ENCODE assay signal across 20 cellular contexts in the genomic region with DNA sequence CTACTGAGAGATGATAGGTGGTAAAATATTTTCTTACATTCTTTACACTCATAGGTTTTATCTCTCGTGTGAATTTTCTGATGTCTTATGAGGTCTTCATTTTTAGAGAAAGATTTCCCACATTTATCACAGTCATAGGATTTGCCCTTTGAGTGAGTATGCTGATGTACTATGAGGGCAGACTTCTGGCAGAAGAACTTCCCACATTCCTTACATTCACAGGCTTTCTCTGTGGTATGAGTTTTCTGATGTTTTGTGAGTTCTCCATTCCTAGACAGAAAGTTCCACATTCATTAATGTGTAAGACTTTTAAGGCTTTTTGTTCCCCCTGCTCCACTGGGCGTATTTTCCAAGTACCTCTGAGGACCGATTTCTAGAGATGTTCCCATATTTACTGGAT. TPM values are rescaled to one million over a fixed set of nuclear protein-coding genes. Genes with fewer than 3 reads are reported as not detected.
DNase-seq lines count a peak whose midpoint lies in the region; ATAC-seq, FAIRE-seq and TF ChIP-seq lines count a peak whose summit lies in the region.
"Had no signal": no experiment of that assay in that cellular context is flagged by ENCODE, and none has a peak within 500 bp of the region (broad histone marks: within the 10 kb centered on the region; RNA-seq: fewer than 3 reads in every experiment).

No MANE protein-coding gene starts in this region.

- peak overlapping the region; percentile 69 for H3K27ac Mint-ChIP-seq in Caco-2 (ENCODE audit: unreplicated experiment)
- no peak overlapping the region for H3K27ac Mint-ChIP-seq in endothelial cell (ENCODE audit: unreplicated experiment)
- peak overlapping the region; percentile 16 for H3K27ac Mint-ChIP-seq in neural progenitor cell
- H3K27ac Mint-ChIP-seq: B cell; CD4-positive, alpha-beta T cell; GM23338 had no signal

- DNase-seq in Caco-2 (no peak), RCC 7860 (ENCODE audit: low spot score) (peak; percentile 38), endothelial cell (ENCODE audit: low spot score) (no peak), neural progenitor cell (ENCODE audit: low spot score) (no peak), AG08395 (ENCODE audit: low spot score) (no peak), GM19238 (ENCODE audit: insufficient read length, low spot score) (no peak), spleen (no peak)
- DNase-seq: 8988T; C1 segment of cervical spinal cord; CD4-positive, alpha-beta T cell; DMS79 treated with DMSO at 0.1 percent for 48 hours; GDM1 had no signal

- H3K27ac ChIP-seq in neural progenitor cell (no peak overlapping the region), spleen (no peak overlapping the region)
- H3K27ac ChIP-seq: HL-60 had no signal

- no peak overlapping the region for H3K4me3 ChIP-seq in Caco-2 (ENCODE audit: low read depth, low read length)
- no peak overlapping the region for H3K4me3 ChIP-seq in neural progenitor cell
- H3K4me3 ChIP-seq in spleen = no peak overlapping the region
- H3K4me3 ChIP-seq: GM23338, HAP-1, K562 had no signal

- H3K36me3 Mint-ChIP-seq in Caco-2 (ENCODE audit: insufficient read depth, unreplicated experiment) (peaks cover 9% of the 10 kb centered on the region), endothelial cell (ENCODE audit: low read depth, unreplicated experiment) (peaks cover 58% of the 10 kb centered on the region), neural progenitor cell (peaks cover 70% of the 10 kb centered on the region)

- H3K4me1 ChIP-seq in Caco-2 (no peaks in the 10 kb centered on the region), neural progenitor cell (no peaks in the 10 kb centered on the region), spleen (no peaks in the 10 kb centered on the region)
- H3K4me1 ChIP-seq: HAP-1 had no signal

- H3K4me2 ChIP-seq in neural progenitor cell = no peak overlapping the region
- H3K4me2 ChIP-seq: GM23338 had no signal

- H3F3A ChIP-seq in neural progenitor cell (ENCODE audit: low read depth) = no peaks in the 10 kb centered on the region

- no peak overlapping the region for H2AFZ ChIP-seq in neural progenitor cell (replicated peaks)
- H2AFZ ChIP-seq: GM23338 had no signal

- H3K27me3 ChIP-seq in Caco-2 (replicated peaks; ENCODE audit: control insufficient read depth, insufficient read depth, low read length) (no peaks in the 10 kb centered on the region), neural progenitor cell (no peaks in the 10 kb centered on the region), spleen (replicated peaks in 1 of 7) (no peaks in the 10 kb centered on the region)

- BruUV-seq in Caco-2 (replicated peaks; lab: Mats Ljungman, UMichigan) = no TSS peak

- H3K4me3 Mint-ChIP-seq in Caco-2 (ENCODE audit: unreplicated experiment) (no peak overlapping the region), endothelial cell (ENCODE audit: unreplicated experiment) (peak overlapping the region; percentile 20), neural progenitor cell (no peak overlapping the region)
- H3K4me3 Mint-ChIP-seq: B cell; CD4-positive, alpha-beta T cell; GM23338 had no signal

- H3K9me3 ChIP-seq in Caco-2 (peaks cover 31% of the 10 kb centered on the region), neural progenitor cell (ENCODE audit: low read depth) (peaks cover 18% of the 10 kb centered on the region), spleen (peaks cover 3 to 31% (median 29%) of the 10 kb centered on the region in 8 donors)

- no peaks in the 10 kb centered on the region for H4K20me1 ChIP-seq in neural progenitor cell (ENCODE audit: low read depth)

- CTCF ChIA-PET in Caco-2 (lab: Charles Lee) = no interaction called here

- no peak for FAIRE-seq in RCC 7860 (lab: Jason Lieb, UNC)
- FAIRE-seq: GM12892, GM19239, K562 had no signal

- TF ChIP-seq CTCF in Caco-2 (IDR thresholded peaks at IDR 0.05; ENCODE audit: insufficient read depth in 1 of 2, low read depth in 1 of 2, low read length in 1 of 2, severe bottlenecking in 1 of 2, unreplicated experiment in 1 of 2) (no peak), endothelial cell (IDR thresholded peaks at IDR 0.05; ENCODE audit: unreplicated experiment) (no peak), neural progenitor cell (IDR thresholded peaks at IDR 0.05) (no peak), spleen (IDR thresholded peaks at IDR 0.05 in 8 of 11, conservative IDR thresholded peaks at IDR 0.05 in 3 of 11) (no peak)

- intact Hi-C loops in Caco-2 (cut with micrococcal nuclease; ENCODE audit: unreplicated experiment) = no loop called here
- intact Hi-C loops in spleen (cut with DNase I; ENCODE audit: low total_unique reads) = no loop called here

- no peaks in the 10 kb centered on the region for H3K79me2 ChIP-seq in neural progenitor cell (ENCODE audit: low read depth)

- H3K9me3 Mint-ChIP-seq in Caco-2 (ENCODE audit: unreplicated experiment) = peaks cover 63% of the 10 kb centered on the region
- peaks cover 57% of the 10 kb centered on the region for H3K9me3 Mint-ChIP-seq in endothelial cell (ENCODE audit: unreplicated experiment)
- H3K9me3 Mint-ChIP-seq in neural progenitor cell = peaks cover 28% of the 10 kb centered on the region

- TF ChIP-seq POLR2A in spleen (IDR thresholded peaks at IDR 0.05) = no peak

- 94 to 100% (median 98%) methylated on average over 3 of the region's 3 CpGs for WGBS in spleen, 5 donors

- no peak overlapping the region for H3K9ac ChIP-seq in neural progenitor cell

- H3K4me1 Mint-ChIP-seq in Caco-2 (ENCODE audit: low read depth, unreplicated experiment) (peaks cover 9% of the 10 kb centered on the region), endothelial cell (ENCODE audit: unreplicated experiment) (no peaks in the 10 kb centered on the region), neural progenitor cell (peaks cover 10% of the 10 kb centered on the region)
- H3K4me1 Mint-ChIP-seq: B cell, GM23338 had no signal

- H3K36me3 ChIP-seq in Caco-2 (ENCODE audit: control insufficient read depth, insufficient read depth, low read length) (no peaks in the 10 kb centered on the region), neural progenitor cell (peaks cover 10% of the 10 kb centered on the region), spleen (peaks cover 14 to 91% (median 68%) of the 10 kb centered on the region in 6 donors)
- H3K36me3 ChIP-seq: HAP-1 had no signal

- POLR2A ChIA-PET in Caco-2 (lab: Charles Lee) = no interaction called here

- H3K27me3 Mint-ChIP-seq in Caco-2 (ENCODE audit: insufficient read depth, unreplicated experiment) (no peaks in the 10 kb centered on the region), endothelial cell (ENCODE audit: unreplicated experiment) (no peaks in the 10 kb centered on the region), neural progenitor cell (ENCODE audit: insufficient read depth, low read depth) (no peaks in the 10 kb centered on the region)
- H3K27me3 Mint-ChIP-seq: B cell; CD4-positive, alpha-beta T cell had no signal

- no peak for ATAC-seq in GM21423 (IDR thresholded peaks at IDR 0.05; ENCODE audit: unreplicated experiment)
- ATAC-seq: GM23338, K562 had no signal

RNA-seq across cellular contexts. Expression of gene ZNF25, which starts 23.5 kb away (rescaled TPM):
- total RNA-seq in Caco-2 (2022) = 1.5 and 1.7 TPM in 2 replicates
- total RNA-seq in endothelial cell (ENCODE audit: unreplicated experiment) = 3.3 TPM
- 3.3 and 4.8 TPM in 2 replicates for total RNA-seq in neural progenitor cell (ENCODE audit: low replicate concordance)
- total RNA-seq in spleen = 10 to 100 TPM in 5 of 7 donors, 1 to 10 TPM in 2; 8.6 to 14.4 (median 11.4) TPM
- polyA plus RNA-seq in spleen = 1 to 10 TPM; 4.7 to 7.3 (median 5.3) TPM

RNA-seq across cellular contexts. Expression of gene ZNF33A, which starts 57.5 kb away (rescaled TPM):
- total RNA-seq in Caco-2 (2022) (33.9 and 36.3 TPM in 2 replicates), endothelial cell (ENCODE audit: unreplicated experiment) (29.3 TPM), neural progenitor cell (ENCODE audit: low replicate concordance) (46.8 and 65.5 TPM in 2 replicates), spleen (10 to 100 TPM; 33.7 to 61.6 (median 40.0) TPM)
- polyA plus RNA-seq in spleen = 10 to 100 TPM in 1 of 3 donors, 1 to 10 TPM in 2; 8.9 to 11.6 (median 9.7) TPM
